ENCODE assay signal across 19 cellular contexts in the genomic region with DNA sequence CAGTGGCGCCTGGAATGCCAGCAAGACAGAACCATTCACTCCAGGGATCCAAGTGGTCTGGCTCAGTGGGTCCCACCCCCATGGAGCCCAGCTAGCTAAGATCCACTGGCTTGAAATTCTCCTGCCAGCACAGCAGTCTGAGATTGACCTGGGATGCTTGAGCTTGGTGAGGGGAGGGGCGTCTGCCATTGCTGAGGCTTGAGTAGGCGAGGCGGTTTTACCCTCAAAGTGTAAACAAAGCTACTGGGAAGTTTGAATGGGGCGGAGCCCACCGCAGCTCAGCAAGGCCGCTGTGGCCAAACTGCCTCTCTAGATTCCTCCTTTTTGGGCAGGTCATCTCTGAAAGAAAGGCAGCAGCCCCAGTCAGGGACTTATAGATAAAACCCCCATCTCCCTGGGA.
"Had no signal": no experiment of that assay in that cellular context is flagged by ENCODE, and none has a peak within 500 bp of the region (broad histone marks: within the 10 kb centered on the region; RNA-seq: fewer than 3 reads in every experiment).

No MANE protein-coding gene starts in this region.

- DNase-seq: effector memory CD8-positive, alpha-beta T cell; hypothalamus; left ventricle myocardium superior; lower lobe of right lung; naive thymus-derived CD8-positive, alpha-beta T cell; occipital lobe; ovary; psoas muscle; right cardiac atrium; sigmoid colon; stimulated activated CD4-positive, alpha-beta T cell treated with anti-CD3 and anti-CD28 coated beads, Interleukin-2, amount 100 ng/mL, for 24 hours; stimulated activated CD4-positive, alpha-beta T cell treated with anti-CD3 and anti-CD28 coated beads, Interleukin-4, amount 100 ng/mL, for 24 hours; stimulated activated naive CD4-positive, alpha-beta T cell treated with Interleukin-2 at 50 U/mL for 16 hours; stomach; testis; tibial artery had no signal

- H3K27me3 ChIP-seq: ovary, sigmoid colon, stomach, testis, tibial artery, upper lobe of left lung had no signal

- H3K4me1 ChIP-seq: psoas muscle, sigmoid colon, testis, tibial artery, upper lobe of left lung had no signal

- H3K9me3 ChIP-seq: ovary, psoas muscle, sigmoid colon, testis, upper lobe of left lung had no signal

- H3K4me3 ChIP-seq: coronary artery, lower lobe of right lung, ovary, psoas muscle, sigmoid colon, stomach, testis, tibial artery, upper lobe of left lung had no signal

- H3K36me3 ChIP-seq: lower lobe of right lung, ovary, sigmoid colon, stomach, upper lobe of left lung had no signal

- ATAC-seq: effector memory CD8-positive, alpha-beta T cell; left ventricle myocardium superior; lower lobe of right lung; naive thymus-derived CD8-positive, alpha-beta T cell; psoas muscle; right cardiac atrium; stimulated activated effector memory CD8-positive, alpha-beta T cell treated with anti-CD3 and anti-CD28 coated beads, Interleukin-12 subunit alpha, Interleukin-12 subunit beta, amount 100 ng/mL, for 72 hours had no signal
